ENCODE assay signal across 32 cellular contexts in the genomic region with DNA sequence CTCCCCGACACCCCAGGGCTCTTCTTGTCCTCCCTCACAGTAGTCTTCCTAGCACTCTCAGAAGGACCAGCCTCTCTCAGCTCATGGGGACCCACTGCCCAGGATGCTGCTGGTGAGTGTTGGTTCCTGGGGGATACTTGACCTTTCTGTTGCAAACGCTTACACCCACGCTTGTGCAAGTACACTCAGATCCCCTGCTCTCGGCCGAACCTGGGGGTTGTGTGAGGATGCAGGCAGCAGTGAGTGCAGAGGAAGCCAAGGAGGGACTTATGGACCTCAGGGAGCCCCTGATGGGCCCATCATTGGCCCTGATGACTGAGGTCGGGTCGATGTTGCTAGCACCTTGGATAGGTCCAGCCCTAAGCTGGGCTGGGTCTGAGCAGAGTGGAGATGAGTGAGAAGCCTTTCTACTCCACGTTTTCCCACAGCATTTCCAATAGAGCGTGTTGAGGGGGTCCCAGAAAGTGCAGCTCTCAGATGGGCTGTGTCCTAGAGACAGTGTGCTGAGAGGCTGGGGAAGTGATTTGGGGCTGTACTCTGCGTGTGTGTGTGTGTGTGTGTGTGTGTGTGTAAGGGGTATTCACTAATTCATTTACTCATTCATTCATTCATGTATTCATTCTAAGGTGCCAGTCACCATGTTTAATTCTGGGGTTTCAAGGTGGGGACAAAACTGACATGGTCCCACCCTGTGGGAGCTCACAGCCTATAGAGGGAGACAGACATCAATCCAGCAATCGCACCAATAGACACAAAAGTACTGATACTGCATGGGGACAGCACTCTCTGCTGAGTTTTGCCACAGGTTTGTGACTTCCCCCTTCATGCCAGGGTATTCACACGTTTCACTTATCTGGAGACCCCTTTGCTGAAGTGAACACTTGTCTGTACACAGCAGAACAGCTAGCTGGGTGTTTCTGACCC. TPM values are rescaled to one million over a fixed set of nuclear protein-coding genes. Genes with fewer than 3 reads are reported as not detected.
DNase-seq lines count a peak whose midpoint lies in the region; ATAC-seq, FAIRE-seq and TF ChIP-seq lines count a peak whose summit lies in the region.
"Had no signal": no experiment of that assay in that cellular context is flagged by ENCODE, and none has a peak within 500 bp of the region (broad histone marks: within the 10 kb centered on the region; RNA-seq: fewer than 3 reads in every experiment).

No MANE protein-coding gene starts in this region.

- TF ChIP-seq CTCF in AG04450 (IDR thresholded peaks at IDR 0.05; ENCODE audit: low read depth, low read length) (peak; percentile 16; the same call in 1 of the 2 replicates), PC-3 (conservative IDR thresholded peaks at IDR 0.05; ENCODE audit: low read depth, low read length) (peak; percentile 22; the same call in 1 of the 2 replicates), kidney (IDR thresholded peaks at IDR 0.05; ENCODE audit: borderline replicate concordance, extremely low read depth, insufficient read depth) (no peak), natural killer cell (IDR thresholded peaks at IDR 0.05) (no peak)

- no TSS peak for BruUV-seq in PC-3 (replicated peaks; lab: Mats Ljungman, UMichigan)

- no peaks in the 10 kb centered on the region for H3K4me1 ChIP-seq in PC-3 (ENCODE audit: insufficient read depth, low read length)
- no peaks in the 10 kb centered on the region for H3K4me1 ChIP-seq in kidney (ENCODE audit: control insufficient read depth in 1 of 2, insufficient read depth in 1 of 2, low read depth in 1 of 2, low read length in 2 of 2)
- H3K4me1 ChIP-seq: lower lobe of right lung, testis had no signal

- H3K27ac Mint-ChIP-seq in natural killer cell = no peak overlapping the region
- H3K27ac Mint-ChIP-seq: activated CD4-positive, alpha-beta memory T cell treated with anti-CD3 and anti-CD28 coated beads for 36 hours; activated naive CD4-positive, alpha-beta T cell treated with anti-CD3 and anti-CD28 coated beads for 36 hours; activated T-helper 1 cell treated with anti-CD3 and anti-CD28 coated beads, Interleukin-12 subunit alpha, Interleukin-12 subunit beta, Interleukin-2, Interleukin-4 antibody, amounts not matched to agents 30 ng/mL and 10 ng/mL and 1 ng/mL, durations not matched to agents 14 hours and 24 hours and 36 hours; H9; T-helper 1 cell treated with Interleukin-12 subunit alpha and Interleukin-12 subunit beta and Interleukin-4 antibody, amounts not matched to agents 30 μg/mL and 1 μg/mL, for 36 hours had no signal

- ATAC-seq in PC-3 = peak; percentile 40; the same call in 1 of the 2 replicates
- ATAC-seq in natural killer cell = no peak
- ATAC-seq: activated CD4-positive, CD25-positive, alpha-beta regulatory T cell treated with anti-CD3 and anti-CD28 coated beads, Interleukin-2, amount 50 U/mL, for 24 hours; lower lobe of right lung; naive thymus-derived CD8-positive, alpha-beta T cell had no signal

- POLR2A ChIA-PET in AG04450 (lab: Yijun Ruan, JAX) (no interaction called here), PC-3 (lab: Charles Lee; ENCODE audit: unreplicated experiment) (no interaction called here)

- H3K36me3 ChIP-seq in H7 (replicated peaks; ENCODE audit: control insufficient read depth, insufficient read depth, low read length) (no peaks in the 10 kb centered on the region), PC-3 (ENCODE audit: low read depth, low read length) (no peaks in the 10 kb centered on the region), kidney (ENCODE audit: control insufficient read depth in 1 of 2, insufficient read depth in 2 of 2, low read length in 2 of 2) (no peaks in the 10 kb centered on the region)
- H3K36me3 ChIP-seq: BLaER1 treated with 17β-estradiol and CSF1 and Interleukin-3, amounts not matched to agents 10 nM and 100 nM; lower lobe of right lung had no signal

- peaks cover 4 to 23% of the 10 kb centered on the region in 2 donors for H3K27me3 Mint-ChIP-seq in natural killer cell (ENCODE audit: low read depth in 2 of 2)

- H3F3A ChIP-seq in PC-3 (ENCODE audit: low read length, unreplicated experiment) = no peaks in the 10 kb centered on the region

- no peak overlapping the region for H3K4me3 Mint-ChIP-seq in natural killer cell
- H3K4me3 Mint-ChIP-seq: activated CD4-positive, alpha-beta memory T cell treated with anti-CD3 and anti-CD28 coated beads for 36 hours; activated naive CD4-positive, alpha-beta T cell treated with anti-CD3 and anti-CD28 coated beads for 36 hours; activated T-helper 1 cell treated with anti-CD3 and anti-CD28 coated beads, Interleukin-12 subunit alpha, Interleukin-12 subunit beta, Interleukin-2, Interleukin-4 antibody, amounts not matched to agents 30 ng/mL and 10 ng/mL and 1 ng/mL, durations not matched to agents 14 hours and 24 hours and 36 hours; brain; H9; naive thymus-derived CD8-positive, alpha-beta T cell; T-helper 1 cell treated with Interleukin-12 subunit alpha and Interleukin-12 subunit beta and Interleukin-4 antibody, amounts not matched to agents 30 μg/mL and 1 μg/mL, for 36 hours had no signal

- FAIRE-seq in kidney (lab: Jason Lieb, UNC) = no peak
- FAIRE-seq: endothelial cell of umbilical vein, GM12892, TTC549 had no signal

- H3K9ac ChIP-seq in PC-3 (ENCODE audit: low read length) (no peak overlapping the region), kidney (ENCODE audit: low read length in 2 of 2) (no peak overlapping the region)
- H3K9ac ChIP-seq: BLaER1 treated with 17β-estradiol and CSF1 and Interleukin-3, amounts not matched to agents 10 nM and 100 nM had no signal

- no peaks in the 10 kb centered on the region for H3K9me3 Mint-ChIP-seq in natural killer cell
- H3K9me3 Mint-ChIP-seq: activated CD4-positive, alpha-beta memory T cell treated with anti-CD3 and anti-CD28 coated beads for 36 hours; activated naive CD4-positive, alpha-beta T cell treated with anti-CD3 and anti-CD28 coated beads for 36 hours; activated T-helper 1 cell treated with anti-CD3 and anti-CD28 coated beads, Interleukin-12 subunit alpha, Interleukin-12 subunit beta, Interleukin-2, Interleukin-4 antibody, amounts not matched to agents 30 ng/mL and 10 ng/mL and 1 ng/mL, durations not matched to agents 14 hours and 24 hours and 36 hours; H9; naive thymus-derived CD8-positive, alpha-beta T cell; T-helper 1 cell treated with Interleukin-12 subunit alpha and Interleukin-12 subunit beta and Interleukin-4 antibody, amounts not matched to agents 30 μg/mL and 1 μg/mL, for 36 hours had no signal

- H4K20me1 ChIP-seq in PC-3 (ENCODE audit: low read length) = no peaks in the 10 kb centered on the region
- H4K20me1 ChIP-seq: BLaER1 treated with 17β-estradiol and CSF1 and Interleukin-3, amounts not matched to agents 10 nM and 100 nM had no signal

- DNase-seq in AG04450 (ENCODE audit: low read depth, low spot score) (no peak), H7 (peak; percentile 45), PC-3 (no peak), kidney (peak; percentile 21), natural killer cell (no peak), cortex of kidney (lab: John Stamatoyannopoulos, UW) (no peak), NCI-H2227 (lab: John Stamatoyannopoulos, UW; ENCODE audit: unreplicated experiment) (no peak)
- DNase-seq: ACHN; activated CD4-positive, alpha-beta memory T cell treated with anti-CD3 and anti-CD28 coated beads for 36 hours; activated CD8-positive, alpha-beta memory T cell treated with anti-CD3 and anti-CD28 coated beads, Interleukin-2, amount 50 U/mL, for 4 hours; activated naive CD4-positive, alpha-beta T cell treated with anti-CD3 and anti-CD28 coated beads for 36 hours; cerebellar nuclear complex; H9; hippocampal formation; lower lobe of right lung; NCI-H1048; NCI-H2107; NCI-H446; NCI-H774; stimulated activated naive CD4-positive, alpha-beta T cell treated with Interleukin-2 at 50 U/mL for 16 hours; testis had no signal

- H3K4me2 ChIP-seq in PC-3 (ENCODE audit: low read length) = no peak overlapping the region
- H3K4me2 ChIP-seq: BLaER1 treated with 17β-estradiol and CSF1 and Interleukin-3, amounts not matched to agents 10 nM and 100 nM had no signal

- H3K27me3 ChIP-seq in AG04450 (ENCODE audit: control insufficient read depth, insufficient read depth, low read length) (peaks cover 13% of the 10 kb centered on the region), H7 (ENCODE audit: control insufficient read depth, insufficient read depth, low read length) (no peaks in the 10 kb centered on the region), PC-3 (ENCODE audit: low read length) (no peaks in the 10 kb centered on the region)
- H3K27me3 ChIP-seq: BLaER1 treated with 17β-estradiol and CSF1 and Interleukin-3, amounts not matched to agents 10 nM and 100 nM; testis had no signal

- H3K27ac ChIP-seq in AG04450 (ENCODE audit: low read depth, low read length) (no peak overlapping the region), PC-3 (ENCODE audit: low read length) (no peak overlapping the region), kidney (ENCODE audit: low read depth in 2 of 2, low read length in 2 of 2) (no peak overlapping the region)
- H3K27ac ChIP-seq: BLaER1 treated with 17β-estradiol and CSF1 and Interleukin-3, amounts not matched to agents 10 nM and 100 nM; lower lobe of right lung; RWPE1; testis had no signal

- no peaks in the 10 kb centered on the region for H3K79me2 ChIP-seq in PC-3 (ENCODE audit: low read length)

- no peak overlapping the region for H2AFZ ChIP-seq in PC-3 (ENCODE audit: low read length)

- no peaks in the 10 kb centered on the region for H3K36me3 Mint-ChIP-seq in natural killer cell
- H3K36me3 Mint-ChIP-seq: activated CD4-positive, alpha-beta memory T cell treated with anti-CD3 and anti-CD28 coated beads for 36 hours; brain; naive thymus-derived CD8-positive, alpha-beta T cell had no signal

- no peaks in the 10 kb centered on the region; the same call in 1 of the 2 replicates for H3K9me3 ChIP-seq in AG04450 (ENCODE audit: control insufficient read depth, insufficient read depth, low read length)
- H3K9me3 ChIP-seq in PC-3 (ENCODE audit: low read length) = no peaks in the 10 kb centered on the region
- no peaks in the 10 kb centered on the region for H3K9me3 ChIP-seq in kidney (ENCODE audit: control insufficient read depth in 1 of 2, low read length in 2 of 2)
- H3K9me3 ChIP-seq: BLaER1 treated with 17β-estradiol and CSF1 and Interleukin-3, amounts not matched to agents 10 nM and 100 nM; lower lobe of right lung; testis had no signal

- no peak overlapping the region for H3K4me3 ChIP-seq in AG04450 (ENCODE audit: low read depth, low read length)
- no peak overlapping the region for H3K4me3 ChIP-seq in H7 (ENCODE audit: insufficient read depth, low read depth, low read length)
- H3K4me3 ChIP-seq in PC-3 (ENCODE audit: low read length) = no peak overlapping the region
- H3K4me3 ChIP-seq in kidney (ENCODE audit: low read length in 2 of 2) = no peak overlapping the region
- H3K4me3 ChIP-seq: BLaER1 treated with 17β-estradiol and CSF1 and Interleukin-3, amounts not matched to agents 10 nM and 100 nM; lower lobe of right lung; testis had no signal

- no peaks in the 10 kb centered on the region for H3K9me2 ChIP-seq in PC-3 (replicated peaks; ENCODE audit: low read length)

- CTCF ChIA-PET in AG04450 (lab: Charles Lee) (no interaction called here), PC-3 (lab: Charles Lee) (no interaction called here)

- H3K4me1 Mint-ChIP-seq in natural killer cell = no peaks in the 10 kb centered on the region
- H3K4me1 Mint-ChIP-seq: H9 had no signal

- intact Hi-C loops in PC-3 (cut with micrococcal nuclease) = no loop called here
- intact Hi-C loops in kidney (cut with DNase I) = no loop called here
- intact Hi-C loops in natural killer cell (cut with micrococcal nuclease) = no loop called here

RNA-seq across cellular contexts. Expression of a gene that starts 25.2 kb away (rescaled TPM):
- 72.1 and 102 TPM in 2 replicates for polyA plus RNA-seq in AG04450 (2011; rRNA removed)
- 21.7 and 24.2 TPM in 2 replicates for polyA minus RNA-seq in AG04450 (2011; rRNA and poly(A)+ RNA removed)
- total RNA-seq in H7 (2014; rRNA removed; shearing (Covaris generic)) = not detected in 2 replicates
- 40.8 and 69.0 TPM in 2 replicates for total RNA-seq in PC-3 (2014; rRNA removed)
- total RNA-seq in kidney = not detected
- polyA plus RNA-seq in kidney (ENCODE audit: insufficient read depth, low read depth, low replicate concordance) = not detected
- not detected for total RNA-seq in natural killer cell
- total RNA-seq: H9; mononuclear cell; naive thymus-derived CD8-positive, alpha-beta T cell had no signal
- polyA plus RNA-seq: naive thymus-derived CD8-positive, alpha-beta T cell had no signal

Comparison
In these comparisons a context has a peak if more than half of its experiments do, and no peak if none do; other contexts are left out.
1. DNase-seq: peak in H7 (single experiment) and kidney (single experiment); none in AG04450 (single experiment), PC-3 (single experiment), natural killer cell (single experiment), cortex of kidney (single experiment) and NCI-H2227 (single experiment).
2. CTCF ChIP-seq: peak in AG04450 (single experiment) and PC-3 (single experiment); none in kidney (single experiment) and natural killer cell (single experiment).
3. RNA of a gene that starts 25.2 kb away (total RNA-seq): 40.8 to 69.0 TPM in PC-3; not detected in kidney (single experiment), not detected in H7 and not detected in natural killer cell; every median in the first group is over 10 times any median in the second.